Comparison of ENCODE assay signal across 7 cellular contexts in the genomic region with DNA sequence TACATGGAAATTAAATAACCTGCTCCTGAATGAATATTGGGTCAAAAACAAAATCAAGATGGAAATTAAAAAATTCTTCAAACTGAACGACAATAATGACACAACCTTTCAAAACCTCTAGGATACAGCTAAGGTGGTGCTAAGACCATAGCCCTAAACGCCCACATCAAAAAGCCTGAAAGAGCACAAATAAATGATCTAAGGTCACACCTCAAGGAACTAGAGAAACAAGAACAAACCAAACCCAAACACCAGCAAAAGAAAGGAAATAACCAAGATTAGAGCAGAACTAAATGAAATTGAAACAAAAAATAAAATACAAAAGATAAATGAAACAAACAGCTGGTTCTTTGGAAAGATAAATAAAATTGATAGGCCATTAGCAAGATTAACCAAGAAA. TPM values are rescaled to one million over a fixed set of nuclear protein-coding genes. Genes with fewer than 3 reads are reported as not detected.
DNase-seq lines count a peak whose midpoint lies in the region; ATAC-seq and TF ChIP-seq lines count a peak whose summit lies in the region.
"Not testable (repeated sequence)": the region's sequence is repeated elsewhere in the genome, so short reads cannot be mapped to it uniquely, and the experiment has no call there.

No MANE protein-coding gene starts in this region.

- not testable (repeated sequence) for H2AFZ ChIP-seq in OCI-LY1 (ENCODE audit: low read length)

- H3F3A ChIP-seq in OCI-LY1 (ENCODE audit: insufficient read depth, low read length), result not testable (repeated sequence)

- DNase-seq in CD4-positive, alpha-beta memory T cell, result peak; percentile 67 to 77 (median 70)
- peak; percentile 78 for DNase-seq in activated CD4-positive, alpha-beta T cell treated with anti-CD3 and anti-CD28 coated beads, Interleukin-2, amount 10 ng/mL, durations not matched to agents 24 days and 14 days
- DNase-seq in activated T-cell treated with anti-CD3 and anti-CD28 coated beads, Interleukin-2, amount 50 U/mL, for 4 hours; natural killer cell: not testable (repeated sequence)
- peak; percentile 20 for DNase-seq in effector CD4-positive, alpha-beta T cell

- intact Hi-C loops in CD4-positive, alpha-beta memory T cell (cut with micrococcal nuclease), result loop anchor here (2.0 kb wide), 1 partner anchor 23 kb away; the partner anchor contains the start of gene SERPINB9
- intact Hi-C loops in activated CD4-positive, alpha-beta T cell treated with anti-CD3 and anti-CD28 coated beads, Interleukin-2, amount 10 ng/mL, durations not matched to agents 24 days and 14 days (cut with micrococcal nuclease), result loop anchor here (1.0 kb wide), 1 partner anchor 19 kb away; no protein-coding TSS in a partner anchor
- intact Hi-C loops in natural killer cell (cut with micrococcal nuclease), result not testable (repeated sequence)

- peak overlapping the region in 1 of 2 donors; percentile 16 for H3K4me3 ChIP-seq in CD4-positive, alpha-beta memory T cell (ENCODE audit: low read length in 2 of 2)
- H3K4me3 ChIP-seq in OCI-LY1 (ENCODE audit: low read depth, low read length, poor library complexity, severe bottlenecking), result not testable (repeated sequence)

- not testable (repeated sequence) for H3K36me3 ChIP-seq in CD4-positive, alpha-beta memory T cell (ENCODE audit: insufficient read depth, low read length); OCI-LY1 (ENCODE audit: insufficient read depth, low read length)

- H3K9me3 Mint-ChIP-seq in CD4-positive, alpha-beta memory T cell; activated T-cell treated with anti-CD3 and anti-CD28 coated beads, Interleukin-2, amount 50 U/mL, for 4 hours; activated naive CD8-positive, alpha-beta T cell (ENCODE audit: low read depth); natural killer cell: not testable (repeated sequence)
- peaks cover 16% of the 10 kb centered on the region for H3K9me3 Mint-ChIP-seq in activated CD4-positive, alpha-beta T cell treated with anti-CD3 and anti-CD28 coated beads, Interleukin-2, amount 10 ng/mL, durations not matched to agents 24 days and 14 days

- peaks cover 10 to 21% of the 10 kb centered on the region in 2 donors for H3K36me3 Mint-ChIP-seq in CD4-positive, alpha-beta memory T cell
- H3K36me3 Mint-ChIP-seq in activated CD4-positive, alpha-beta T cell treated with anti-CD3 and anti-CD28 coated beads, Interleukin-2, amount 10 ng/mL, durations not matched to agents 24 days and 14 days (ENCODE audit: low read depth), result peaks cover 21% of the 10 kb centered on the region
- H3K36me3 Mint-ChIP-seq in activated T-cell treated with anti-CD3 and anti-CD28 coated beads, Interleukin-2, amount 50 U/mL, for 4 hours (ENCODE audit: insufficient read depth); natural killer cell: not testable (repeated sequence)
- peaks cover 11% of the 10 kb centered on the region for H3K36me3 Mint-ChIP-seq in activated naive CD8-positive, alpha-beta T cell

- 0 out of 2 replicates have a peak overlapping the region, but pooled peaks have one; percentile 4 for H3K4me2 ChIP-seq in OCI-LY1 (ENCODE audit: low read length)

- not testable (repeated sequence) for H4K20me1 ChIP-seq in OCI-LY1 (ENCODE audit: insufficient read depth, low read length)

- not testable (repeated sequence) for H3K79me2 ChIP-seq in OCI-LY1 (ENCODE audit: insufficient read depth, low read length)

- H3K9me3 ChIP-seq in CD4-positive, alpha-beta memory T cell (ENCODE audit: control insufficient read depth in 1 of 2, low read length in 2 of 2); OCI-LY1 (ENCODE audit: low read length): not testable (repeated sequence)

- H3K27ac Mint-ChIP-seq in CD4-positive, alpha-beta memory T cell, result peak overlapping the region; percentile 74 to 91 (median 89)
- peak overlapping the region; percentile 46 for H3K27ac Mint-ChIP-seq in activated CD4-positive, alpha-beta T cell treated with anti-CD3 and anti-CD28 coated beads, Interleukin-2, amount 10 ng/mL, durations not matched to agents 24 days and 14 days
- peak overlapping the region; percentile 89 for H3K27ac Mint-ChIP-seq in activated naive CD8-positive, alpha-beta T cell
- H3K27ac Mint-ChIP-seq in natural killer cell, result peak overlapping the region; percentile 40 to 56

- H3K4me1 Mint-ChIP-seq in CD4-positive, alpha-beta memory T cell, result peaks cover 64 to 83% (median 71%) of the 10 kb centered on the region in 4 donors
- H3K4me1 Mint-ChIP-seq in activated CD4-positive, alpha-beta T cell treated with anti-CD3 and anti-CD28 coated beads, Interleukin-2, amount 10 ng/mL, durations not matched to agents 24 days and 14 days, result peaks cover 65% of the 10 kb centered on the region
- H3K4me1 Mint-ChIP-seq in activated T-cell treated with anti-CD3 and anti-CD28 coated beads, Interleukin-2, amount 50 U/mL, for 4 hours (ENCODE audit: low read depth), result peaks cover 78% of the 10 kb centered on the region
- peaks cover 76% of the 10 kb centered on the region for H3K4me1 Mint-ChIP-seq in activated naive CD8-positive, alpha-beta T cell (ENCODE audit: low read depth)
- H3K4me1 Mint-ChIP-seq in natural killer cell, result peaks cover 53 to 60% of the 10 kb centered on the region in 2 donors

- CTCF ChIA-PET in CD4-positive, alpha-beta memory T cell (lab: Charles Lee; ENCODE audit: partially characterized antibody), result interaction anchor here (1.1 to 5.4 kb wide), 5 partner anchors 12 to 51 kb away, joined by 3 to 30 read pairs (median 5); no protein-coding TSS in a partner anchor

- ATAC-seq in activated T-cell treated with anti-CD3 and anti-CD28 coated beads, Interleukin-2, amount 50 U/mL, for 4 hours; natural killer cell: not testable (repeated sequence)

- not testable (repeated sequence) for H3K9ac ChIP-seq in OCI-LY1 (ENCODE audit: low read length)

- H3K4me3 Mint-ChIP-seq in CD4-positive, alpha-beta memory T cell, result peak overlapping the region; percentile 65 to 93 (median 80)
- peak overlapping the region; percentile 63 for H3K4me3 Mint-ChIP-seq in activated CD4-positive, alpha-beta T cell treated with anti-CD3 and anti-CD28 coated beads, Interleukin-2, amount 10 ng/mL, durations not matched to agents 24 days and 14 days
- peak overlapping the region; percentile 58 for H3K4me3 Mint-ChIP-seq in activated T-cell treated with anti-CD3 and anti-CD28 coated beads, Interleukin-2, amount 50 U/mL, for 4 hours
- H3K4me3 Mint-ChIP-seq in activated naive CD8-positive, alpha-beta T cell, result peak overlapping the region; percentile 59
- peak overlapping the region; percentile 4 for H3K4me3 Mint-ChIP-seq in natural killer cell

- H3K27me3 Mint-ChIP-seq in CD4-positive, alpha-beta memory T cell; activated CD4-positive, alpha-beta T cell treated with anti-CD3 and anti-CD28 coated beads, Interleukin-2, amount 10 ng/mL, durations not matched to agents 24 days and 14 days; activated T-cell treated with anti-CD3 and anti-CD28 coated beads, Interleukin-2, amount 50 U/mL, for 4 hours (ENCODE audit: low read depth); activated naive CD8-positive, alpha-beta T cell; natural killer cell (ENCODE audit: low read depth in 2 of 2): not testable (repeated sequence)

- H3K27ac ChIP-seq in CD4-positive, alpha-beta memory T cell (ENCODE audit: low read depth, low read length), result peak overlapping the region; percentile 55
- H3K27ac ChIP-seq in OCI-LY1 (ENCODE audit: low read depth, low read length, poor library complexity, severe bottlenecking), result peak overlapping the region; percentile 77

- not testable (repeated sequence) for H3K27me3 ChIP-seq in CD4-positive, alpha-beta memory T cell (ENCODE audit: insufficient read depth, low read length); OCI-LY1 (ENCODE audit: insufficient read depth, low read length)

- H3K9me2 ChIP-seq in OCI-LY1 (ENCODE audit: low read depth, low read length), result not testable (repeated sequence)

- POLR2A ChIA-PET in CD4-positive, alpha-beta memory T cell (lab: Charles Lee; ENCODE audit: partially characterized antibody), result interaction anchor here (0.7 to 2.0 kb wide), 2 partner anchors 9 to 110 kb away, joined by 3 to 7 read pairs; no protein-coding TSS in a partner anchor

- not testable (repeated sequence) for TF ChIP-seq CTCF in OCI-LY1 (IDR thresholded peaks at IDR 0.05; ENCODE audit: low read length); natural killer cell (IDR thresholded peaks at IDR 0.05)

- peaks cover 59% of the 10 kb centered on the region for H3K4me1 ChIP-seq in CD4-positive, alpha-beta memory T cell (ENCODE audit: insufficient read depth, low read length)
- peaks cover 61% of the 10 kb centered on the region for H3K4me1 ChIP-seq in OCI-LY1 (ENCODE audit: insufficient read depth, low read length, severe bottlenecking)

RNA-seq across cellular contexts. Expression of gene SERPINB9, which starts 22.9 kb away (rescaled TPM):
- total RNA-seq in CD4-positive, alpha-beta memory T cell, result 10 to 100 TPM; 83.2 to 88.5 TPM
- polyA plus RNA-seq in CD4-positive, alpha-beta memory T cell, result 10 to 100 TPM; 20.4 to 41.0 TPM
- 81.3 and 83.8 TPM in 2 replicates for total RNA-seq in activated CD4-positive, alpha-beta T cell treated with anti-CD3 and anti-CD28 coated beads, Interleukin-2, amount 10 ng/mL, durations not matched to agents 24 days and 14 days
- total RNA-seq in activated T-cell treated with anti-CD3 and anti-CD28 coated beads, Interleukin-2, amount 50 U/mL, for 4 hours, result 10 to 100 TPM; 41.0 to 48.0 (median 42.4) TPM
- total RNA-seq in natural killer cell, result 10 to 100 TPM; 34.9 to 54.3 (median 47.3) TPM

RNA-seq across cellular contexts. Expression of gene SERPINB1, which starts 38.5 kb away (rescaled TPM):
- total RNA-seq in CD4-positive, alpha-beta memory T cell, result 10 to 100 TPM; 56.7 to 58.0 TPM
- 100 to 1,000 TPM; 126 to 159 TPM for polyA plus RNA-seq in CD4-positive, alpha-beta memory T cell
- total RNA-seq in activated CD4-positive, alpha-beta T cell treated with anti-CD3 and anti-CD28 coated beads, Interleukin-2, amount 10 ng/mL, durations not matched to agents 24 days and 14 days, result 76.1 and 79.9 TPM in 2 replicates
- 10 to 100 TPM; 16.7 to 19.3 (median 18.0) TPM for total RNA-seq in activated T-cell treated with anti-CD3 and anti-CD28 coated beads, Interleukin-2, amount 50 U/mL, for 4 hours
- 10 to 100 TPM; 74.8 to 80.2 (median 78.1) TPM for total RNA-seq in natural killer cell

Comparison
In these comparisons a context has a peak if more than half of its experiments do, and no peak if none do; other contexts are left out.
1. H3K4me3 Mint-ChIP-seq: peak in every context shown above with its lines; median percentile 80 in CD4-positive, alpha-beta memory T cell; 63 in activated CD4-positive, alpha-beta T cell treated with anti-CD3 and anti-CD28 coated beads, Interleukin-2, amount 10 ng/mL, durations not matched to agents 24 days and 14 days; 59 in activated naive CD8-positive, alpha-beta T cell; 58 in activated T-cell treated with anti-CD3 and anti-CD28 coated beads, Interleukin-2, amount 50 U/mL, for 4 hours; 4 in natural killer cell.